2 cellular contexts compared by ENCODE assay signal in genomic region chr4:44704673-44705072, GRCh38.
TF ChIP-seq lines count a peak whose summit lies in the region.

No MANE protein-coding gene starts in this region.

TF ChIP-seq in HepG2, 621 proteins besides CTCF, POLR2A, EP300 and RAD21:
- TF ChIP-seq FOXK2 (IDR thresholded peaks at IDR 0.05) (no peak), MLLT10 (CRISPR knock-in tag; IDR thresholded peaks at IDR 0.05) (no peak), ATF7 (IDR thresholded peaks at IDR 0.05) (peak; percentile 88), ATF7 (CRISPR knock-in tag; IDR thresholded peaks at IDR 0.05) (no peak), IRX3 (CRISPR knock-in tag; IDR thresholded peaks at IDR 0.05; ENCODE audit: borderline replicate concordance, low read depth) (no peak), EHMT2 (IDR thresholded peaks at IDR 0.05; ENCODE audit: borderline replicate concordance, low read depth, low read length) (no peak), ZSCAN5A (CRISPR knock-in tag; IDR thresholded peaks at IDR 0.05; ENCODE audit: borderline replicate concordance) (no peak)

TF ChIP-seq in GM12878, 131 proteins besides CTCF, POLR2A, EP300 and RAD21:
- TF ChIP-seq ATF7 (IDR thresholded peaks at IDR 0.05; ENCODE audit: low read depth) (0 out of 2 replicates have a peak, but pooled peaks have one; percentile 30), FOXK2 (IDR thresholded peaks at IDR 0.05) (no peak), JUNB (IDR thresholded peaks at IDR 0.05) (0 out of 2 replicates have a peak, but pooled peaks have one; percentile 13)
